In the genomic region with DNA sequence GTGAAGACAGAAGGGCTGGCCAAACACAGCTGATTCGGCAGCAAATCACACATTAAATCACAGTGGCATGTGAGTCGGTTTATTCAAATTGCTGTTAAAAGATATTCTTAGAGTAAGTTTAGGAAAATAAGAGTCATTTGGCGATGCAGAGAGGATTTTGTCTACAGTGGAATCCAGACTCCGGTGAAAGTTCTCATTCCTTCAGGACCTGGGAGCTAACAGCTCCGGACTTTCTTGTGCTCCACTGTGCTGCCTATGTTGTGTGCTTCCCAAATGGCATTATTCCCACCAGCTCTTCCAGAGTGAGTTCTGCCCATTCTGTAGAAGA, we compare ENCODE assay signal across 1 cellular context.
TF ChIP-seq lines count a peak whose summit lies in the region.

No MANE protein-coding gene starts in this region.

TF ChIP-seq in IMR-90, 13 proteins besides CTCF, POLR2A, EP300 and RAD21:
- TF ChIP-seq RFX5 (IDR thresholded peaks at IDR 0.05; ENCODE audit: low read depth, low read length) (no peak), BHLHE40 (IDR thresholded peaks at IDR 0.05; ENCODE audit: low read depth, low read length) (peak; percentile 50; the same call in 1 of the 2 replicates)
TF ChIP-seq in IMR-90: peak in this region for 1.
